Comparison of ENCODE assay signal across 2 cellular contexts in the genomic region with DNA sequence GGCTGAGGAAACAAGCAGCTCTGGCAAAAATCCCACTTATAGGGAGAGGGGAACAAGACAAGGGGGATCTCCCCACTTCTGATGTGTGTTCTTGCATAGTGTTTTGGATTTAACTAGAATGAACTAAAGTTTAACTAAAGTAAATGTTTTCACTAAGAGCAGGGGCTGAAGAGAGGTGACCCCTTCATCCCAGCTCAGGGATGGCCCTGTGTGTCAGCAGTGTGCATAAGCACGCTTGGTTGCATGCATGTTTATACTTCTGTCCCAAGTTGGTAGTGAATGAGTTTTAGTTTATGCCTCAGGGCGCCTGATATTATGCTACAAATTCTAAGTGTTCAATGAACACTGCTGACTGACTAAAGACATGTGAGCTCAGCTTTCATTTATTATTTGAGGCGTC.
TF ChIP-seq lines count a peak whose summit lies in the region.

No MANE protein-coding gene starts in this region.

TF ChIP-seq in H1, 55 proteins besides CTCF, POLR2A, EP300 and RAD21:
- TF ChIP-seq, protein P1, sequence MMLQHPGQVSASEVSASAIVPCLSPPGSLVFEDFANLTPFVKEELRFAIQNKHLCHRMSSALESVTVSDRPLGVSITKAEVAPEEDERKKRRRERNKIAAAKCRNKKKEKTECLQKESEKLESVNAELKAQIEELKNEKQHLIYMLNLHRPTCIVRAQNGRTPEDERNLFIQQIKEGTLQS (IDR thresholded peaks at IDR 0.05; ENCODE audit: insufficient read depth, low read depth, low read length): no peak
- no peak for TF ChIP-seq CTBP2 (IDR thresholded peaks at IDR 0.05; ENCODE audit: borderline replicate concordance, insufficient read depth, insufficient read length, low read length)
- no peak for TF ChIP-seq TEAD4 (IDR thresholded peaks at IDR 0.05; ENCODE audit: low read depth, low read length)
- TF ChIP-seq CBX5 (IDR thresholded peaks at IDR 0.05; ENCODE audit: low read depth, low read length): no peak
- TF ChIP-seq TBP (IDR thresholded peaks at IDR 0.05; ENCODE audit: low read depth, low read length): no peak
- TF ChIP-seq, protein P2, sequence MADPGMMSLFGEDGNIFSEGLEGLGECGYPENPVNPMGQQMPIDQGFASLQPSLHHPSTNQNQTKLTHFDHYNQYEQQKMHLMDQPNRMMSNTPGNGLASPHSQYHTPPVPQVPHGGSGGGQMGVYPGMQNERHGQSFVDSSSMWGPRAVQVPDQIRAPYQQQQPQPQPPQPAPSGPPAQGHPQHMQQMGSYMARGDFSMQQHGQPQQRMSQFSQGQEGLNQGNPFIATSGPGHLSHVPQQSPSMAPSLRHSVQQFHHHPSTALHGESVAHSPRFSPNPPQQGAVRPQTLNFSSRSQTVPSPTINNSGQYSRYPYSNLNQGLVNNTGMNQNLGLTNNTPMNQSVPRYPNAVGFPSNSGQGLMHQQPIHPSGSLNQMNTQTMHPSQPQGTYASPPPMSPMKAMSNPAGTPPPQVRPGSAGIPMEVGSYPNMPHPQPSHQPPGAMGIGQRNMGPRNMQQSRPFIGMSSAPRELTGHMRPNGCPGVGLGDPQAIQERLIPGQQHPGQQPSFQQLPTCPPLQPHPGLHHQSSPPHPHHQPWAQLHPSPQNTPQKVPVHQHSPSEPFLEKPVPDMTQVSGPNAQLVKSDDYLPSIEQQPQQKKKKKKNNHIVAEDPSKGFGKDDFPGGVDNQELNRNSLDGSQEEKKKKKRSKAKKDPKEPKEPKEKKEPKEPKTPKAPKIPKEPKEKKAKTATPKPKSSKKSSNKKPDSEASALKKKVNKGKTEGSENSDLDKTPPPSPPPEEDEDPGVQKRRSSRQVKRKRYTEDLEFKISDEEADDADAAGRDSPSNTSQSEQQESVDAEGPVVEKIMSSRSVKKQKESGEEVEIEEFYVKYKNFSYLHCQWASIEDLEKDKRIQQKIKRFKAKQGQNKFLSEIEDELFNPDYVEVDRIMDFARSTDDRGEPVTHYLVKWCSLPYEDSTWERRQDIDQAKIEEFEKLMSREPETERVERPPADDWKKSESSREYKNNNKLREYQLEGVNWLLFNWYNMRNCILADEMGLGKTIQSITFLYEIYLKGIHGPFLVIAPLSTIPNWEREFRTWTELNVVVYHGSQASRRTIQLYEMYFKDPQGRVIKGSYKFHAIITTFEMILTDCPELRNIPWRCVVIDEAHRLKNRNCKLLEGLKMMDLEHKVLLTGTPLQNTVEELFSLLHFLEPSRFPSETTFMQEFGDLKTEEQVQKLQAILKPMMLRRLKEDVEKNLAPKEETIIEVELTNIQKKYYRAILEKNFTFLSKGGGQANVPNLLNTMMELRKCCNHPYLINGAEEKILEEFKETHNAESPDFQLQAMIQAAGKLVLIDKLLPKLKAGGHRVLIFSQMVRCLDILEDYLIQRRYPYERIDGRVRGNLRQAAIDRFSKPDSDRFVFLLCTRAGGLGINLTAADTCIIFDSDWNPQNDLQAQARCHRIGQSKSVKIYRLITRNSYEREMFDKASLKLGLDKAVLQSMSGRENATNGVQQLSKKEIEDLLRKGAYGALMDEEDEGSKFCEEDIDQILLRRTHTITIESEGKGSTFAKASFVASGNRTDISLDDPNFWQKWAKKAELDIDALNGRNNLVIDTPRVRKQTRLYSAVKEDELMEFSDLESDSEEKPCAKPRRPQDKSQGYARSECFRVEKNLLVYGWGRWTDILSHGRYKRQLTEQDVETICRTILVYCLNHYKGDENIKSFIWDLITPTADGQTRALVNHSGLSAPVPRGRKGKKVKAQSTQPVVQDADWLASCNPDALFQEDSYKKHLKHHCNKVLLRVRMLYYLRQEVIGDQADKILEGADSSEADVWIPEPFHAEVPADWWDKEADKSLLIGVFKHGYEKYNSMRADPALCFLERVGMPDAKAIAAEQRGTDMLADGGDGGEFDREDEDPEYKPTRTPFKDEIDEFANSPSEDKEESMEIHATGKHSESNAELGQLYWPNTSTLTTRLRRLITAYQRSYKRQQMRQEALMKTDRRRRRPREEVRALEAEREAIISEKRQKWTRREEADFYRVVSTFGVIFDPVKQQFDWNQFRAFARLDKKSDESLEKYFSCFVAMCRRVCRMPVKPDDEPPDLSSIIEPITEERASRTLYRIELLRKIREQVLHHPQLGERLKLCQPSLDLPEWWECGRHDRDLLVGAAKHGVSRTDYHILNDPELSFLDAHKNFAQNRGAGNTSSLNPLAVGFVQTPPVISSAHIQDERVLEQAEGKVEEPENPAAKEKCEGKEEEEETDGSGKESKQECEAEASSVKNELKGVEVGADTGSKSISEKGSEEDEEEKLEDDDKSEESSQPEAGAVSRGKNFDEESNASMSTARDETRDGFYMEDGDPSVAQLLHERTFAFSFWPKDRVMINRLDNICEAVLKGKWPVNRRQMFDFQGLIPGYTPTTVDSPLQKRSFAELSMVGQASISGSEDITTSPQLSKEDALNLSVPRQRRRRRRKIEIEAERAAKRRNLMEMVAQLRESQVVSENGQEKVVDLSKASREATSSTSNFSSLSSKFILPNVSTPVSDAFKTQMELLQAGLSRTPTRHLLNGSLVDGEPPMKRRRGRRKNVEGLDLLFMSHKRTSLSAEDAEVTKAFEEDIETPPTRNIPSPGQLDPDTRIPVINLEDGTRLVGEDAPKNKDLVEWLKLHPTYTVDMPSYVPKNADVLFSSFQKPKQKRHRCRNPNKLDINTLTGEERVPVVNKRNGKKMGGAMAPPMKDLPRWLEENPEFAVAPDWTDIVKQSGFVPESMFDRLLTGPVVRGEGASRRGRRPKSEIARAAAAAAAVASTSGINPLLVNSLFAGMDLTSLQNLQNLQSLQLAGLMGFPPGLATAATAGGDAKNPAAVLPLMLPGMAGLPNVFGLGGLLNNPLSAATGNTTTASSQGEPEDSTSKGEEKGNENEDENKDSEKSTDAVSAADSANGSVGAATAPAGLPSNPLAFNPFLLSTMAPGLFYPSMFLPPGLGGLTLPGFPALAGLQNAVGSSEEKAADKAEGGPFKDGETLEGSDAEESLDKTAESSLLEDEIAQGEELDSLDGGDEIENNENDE (IDR thresholded peaks at IDR 0.05; ENCODE audit: insufficient replicate concordance, low read length): no peak
- TF ChIP-seq SIX5 (IDR thresholded peaks at IDR 0.05; ENCODE audit: low read depth, low read length): no peak
- no peak for TF ChIP-seq MAFK (IDR thresholded peaks at IDR 0.05; ENCODE audit: low read depth, low read length)
- no peak for TF ChIP-seq EGR1 (IDR thresholded peaks at IDR 0.05; ENCODE audit: borderline replicate concordance, low read depth, low read length)
- no peak for TF ChIP-seq ZNF274 (IDR thresholded peaks at IDR 0.05; ENCODE audit: borderline replicate concordance, extremely low read depth, low read length)
- no peak for TF ChIP-seq CEBPB (IDR thresholded peaks at IDR 0.05; ENCODE audit: low read depth, low read length)

TF ChIP-seq in GM12891, 5 proteins besides CTCF, POLR2A, EP300 and RAD21:
- TF ChIP-seq POU2F2 (IDR thresholded peaks at IDR 0.05; ENCODE audit: low read depth, low read length): no peak
- no peak for TF ChIP-seq SPI1 (IDR thresholded peaks at IDR 0.05; ENCODE audit: low read depth, low read length)
- no peak for TF ChIP-seq PAX5 (IDR thresholded peaks at IDR 0.05; ENCODE audit: insufficient read depth, low read length, severe bottlenecking)
- no peak for TF ChIP-seq POLR2AphosphoS5 (IDR thresholded peaks at IDR 0.05; ENCODE audit: low read depth, low read length)
- no peak for TF ChIP-seq TAF1 (IDR thresholded peaks at IDR 0.05; ENCODE audit: low read depth, low read length)
